ENCODE assay signal across 9 cellular contexts in genomic region chr3:16802382-16802781, GRCh38.
A peak's percentile ranks its signal among the peaks of the same experiment; 100 is the strongest.
DNase-seq lines count a peak whose midpoint lies in the region; ATAC-seq lines count a peak whose summit lies in the region.
"Had no signal": no experiment of that assay in that cellular context is flagged by ENCODE, and none has a peak within 500 bp of the region (broad histone marks: within the 10 kb centered on the region; RNA-seq: fewer than 3 reads in every experiment).

No MANE protein-coding gene starts in this region.

- H3K9ac ChIP-seq in mesenchymal stem cell (ENCODE audit: low read length) = no peak overlapping the region

- no peak overlapping the region for H4K8ac ChIP-seq in mesenchymal stem cell (ENCODE audit: low read length)

- peaks cover 0 to 3% of the 10 kb centered on the region in 2 experiments for H3K27me3 ChIP-seq in mesenchymal stem cell (ENCODE audit: control insufficient read depth in 1 of 2, insufficient read depth in 1 of 2, low read length in 2 of 2)
- H3K27me3 ChIP-seq: uterus had no signal

- WGBS in mesenchymal stem cell = 72% methylated on average over 3 of the region's 3 CpGs

- H2BK5ac ChIP-seq in mesenchymal stem cell (ENCODE audit: low read depth, low read length, poor library complexity, severe bottlenecking) = no peak overlapping the region

- H3K27ac ChIP-seq in mesenchymal stem cell (ENCODE audit: low read length, poor library complexity, severe bottlenecking) = no peak overlapping the region
- H3K27ac ChIP-seq: HL-60, uterus had no signal

- no peak overlapping the region for H2BK12ac ChIP-seq in mesenchymal stem cell (ENCODE audit: low read length in 2 of 2)

- peak overlapping the region; percentile 74 for H3K27ac Mint-ChIP-seq in memory B cell

- no peak overlapping the region for H3K4me2 ChIP-seq in mesenchymal stem cell (ENCODE audit: low read length, poor library complexity, severe bottlenecking)

- H3K4me3 Mint-ChIP-seq in memory B cell = peak overlapping the region; percentile 63

- H3K4me1 ChIP-seq in mesenchymal stem cell (ENCODE audit: control insufficient read depth, insufficient read depth, low read depth, low read length) = no peaks in the 10 kb centered on the region
- H3K4me1 ChIP-seq: uterus had no signal

- H2BK120ac ChIP-seq in mesenchymal stem cell (ENCODE audit: low read depth, low read length) = no peak overlapping the region

- DNase-seq in memory B cell (ENCODE audit: low spot score in 2 of 2) = no peak
- DNase-seq in dedifferentiated amniotic fluid mesenchymal stem cell (ENCODE audit: extremely low spot score) = no peak
- DNase-seq in stimulated activated CD4-positive, alpha-beta T cell treated with anti-CD3 and anti-CD28 coated beads, Interleukin-4, amount 100 ng/mL, for 24 hours = no peak
- DNase-seq in mesenchymal stem cell = no peak
- DNase-seq: uterus had no signal

- H3K9me3 ChIP-seq in mesenchymal stem cell (ENCODE audit: control insufficient read depth, low read length) = no peaks in the 10 kb centered on the region
- H3K9me3 ChIP-seq: uterus had no signal

- H3K79me1 ChIP-seq in mesenchymal stem cell (replicated peaks; ENCODE audit: low read length, poor library complexity, severe bottlenecking) = no peaks in the 10 kb centered on the region

- no peak overlapping the region for H3K18ac ChIP-seq in mesenchymal stem cell (ENCODE audit: low read depth in 1 of 2, low read length in 2 of 2)

- H3K27me3 Mint-ChIP-seq in memory B cell = no peaks in the 10 kb centered on the region

- no peak overlapping the region for H4K91ac ChIP-seq in mesenchymal stem cell (ENCODE audit: low read length)

- no peak overlapping the region for H2BK15ac ChIP-seq in mesenchymal stem cell (ENCODE audit: low read depth, poor library complexity, severe bottlenecking)

- H3K36me3 ChIP-seq in mesenchymal stem cell (ENCODE audit: control insufficient read depth in 1 of 2, insufficient read depth in 2 of 2, low read depth in 1 of 2, low read length in 2 of 2) = no peaks in the 10 kb centered on the region
- H3K36me3 ChIP-seq: uterus had no signal

- H3K4me1 Mint-ChIP-seq in memory B cell = peaks cover 27% of the 10 kb centered on the region

- ATAC-seq in GM18511 (IDR thresholded peaks at IDR 0.05; ENCODE audit: unreplicated experiment) = peak; percentile 81
- peak; percentile 55 for ATAC-seq in GM21447 (IDR thresholded peaks at IDR 0.05; ENCODE audit: unreplicated experiment)
- peak; percentile 82 for ATAC-seq in HG03565 (IDR thresholded peaks at IDR 0.05; ENCODE audit: unreplicated experiment)
- ATAC-seq in memory B cell (ENCODE audit: low read depth) = peak; percentile 62

- H3K4me3 ChIP-seq in mesenchymal stem cell (ENCODE audit: insufficient read depth in 1 of 2, low read depth in 1 of 2, low read length in 2 of 2) = no peak overlapping the region
- H3K4me3 ChIP-seq: uterus had no signal

- no peak overlapping the region for H2AK5ac ChIP-seq in mesenchymal stem cell (ENCODE audit: low read length, severe bottlenecking)

- no peak overlapping the region for H3K23ac ChIP-seq in mesenchymal stem cell (ENCODE audit: low read length in 2 of 2)

- H3K14ac ChIP-seq in mesenchymal stem cell (ENCODE audit: low read length in 2 of 2) = no peak overlapping the region

- no peak overlapping the region for H3K4ac ChIP-seq in mesenchymal stem cell (ENCODE audit: low read depth in 1 of 2, low read length in 2 of 2)

- H3K36me3 Mint-ChIP-seq in memory B cell = no peaks in the 10 kb centered on the region

- no peak overlapping the region for H2AFZ ChIP-seq in mesenchymal stem cell (ENCODE audit: low read depth, low read length)

- H3K9me3 Mint-ChIP-seq in memory B cell = no peaks in the 10 kb centered on the region
